In the genomic region with DNA sequence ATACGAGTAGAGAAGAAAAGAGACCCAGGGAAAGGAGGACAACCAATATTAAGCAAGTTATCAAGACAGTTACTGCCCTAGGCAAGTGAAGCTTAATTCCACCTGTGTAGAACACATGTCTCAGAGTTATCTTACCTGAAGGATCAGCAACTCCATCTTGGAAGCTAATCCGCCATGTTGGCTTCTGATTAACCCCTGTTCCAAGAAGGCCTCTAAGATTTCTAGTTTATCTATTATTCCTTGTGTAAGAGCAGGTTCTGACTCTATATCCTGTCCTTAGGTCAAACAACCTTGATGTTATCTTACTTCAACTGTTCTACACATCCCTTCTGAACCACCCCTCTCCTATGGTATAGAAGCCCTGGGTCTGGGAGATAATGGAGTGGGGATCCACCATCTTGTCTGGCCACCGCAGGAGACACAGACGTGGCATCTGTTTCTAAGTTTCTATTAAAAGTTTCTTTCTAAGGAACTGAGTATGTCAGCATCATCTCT, we compare ENCODE assay signal across 1 cellular context.
A peak's percentile ranks its signal among the peaks of the same experiment; 100 is the strongest.
TF ChIP-seq lines count a peak whose summit lies in the region.

No MANE protein-coding gene starts in this region.

TF ChIP-seq in K562, 482 proteins besides CTCF, POLR2A, EP300 and RAD21 (continued from another document and continues in another):
- peak; percentile 22; the same call in 1 of the 2 replicates for TF ChIP-seq ZFX (CRISPR knock-in tag; IDR thresholded peaks at IDR 0.05)
- no peak for TF ChIP-seq TARDBP (IDR thresholded peaks at IDR 0.05)
- TF ChIP-seq ZNF311 (CRISPR knock-in tag; IDR thresholded peaks at IDR 0.05): peak; percentile 88
- peak; percentile 80 for TF ChIP-seq HDAC3 (IDR thresholded peaks at IDR 0.05; ENCODE audit: borderline replicate concordance, partially characterized antibody)
- peak; percentile 75 for TF ChIP-seq EP400 (IDR thresholded peaks at IDR 0.05)
- no peak for TF ChIP-seq RAD51 (IDR thresholded peaks at IDR 0.05; ENCODE audit: borderline replicate concordance, low read depth)
- TF ChIP-seq LCOR (CRISPR knock-in tag; IDR thresholded peaks at IDR 0.05): no peak
- no peak for TF ChIP-seq HCFC1 (IDR thresholded peaks at IDR 0.05; ENCODE audit: low read depth, low read length)
- TF ChIP-seq VEZF1 (CRISPR knock-in tag; IDR thresholded peaks at IDR 0.05): peak; percentile 61
- TF ChIP-seq U2AF1 (optimal IDR thresholded peaks at IDR 0.05; ENCODE audit: low read depth, low read length): no peak
- TF ChIP-seq NCOR1 (IDR thresholded peaks at IDR 0.05): peak; percentile 92
- 0 out of 2 replicates have a peak, but pooled peaks have one; percentile 29 for TF ChIP-seq GTF2A2 (tag; IDR thresholded peaks at IDR 0.05)
- no peak for TF ChIP-seq ZKSCAN1 (IDR thresholded peaks at IDR 0.05; ENCODE audit: low read depth, low read length)
- no peak for TF ChIP-seq NFXL1 (CRISPR knock-in tag; IDR thresholded peaks at IDR 0.05)
- TF ChIP-seq, protein P1, sequence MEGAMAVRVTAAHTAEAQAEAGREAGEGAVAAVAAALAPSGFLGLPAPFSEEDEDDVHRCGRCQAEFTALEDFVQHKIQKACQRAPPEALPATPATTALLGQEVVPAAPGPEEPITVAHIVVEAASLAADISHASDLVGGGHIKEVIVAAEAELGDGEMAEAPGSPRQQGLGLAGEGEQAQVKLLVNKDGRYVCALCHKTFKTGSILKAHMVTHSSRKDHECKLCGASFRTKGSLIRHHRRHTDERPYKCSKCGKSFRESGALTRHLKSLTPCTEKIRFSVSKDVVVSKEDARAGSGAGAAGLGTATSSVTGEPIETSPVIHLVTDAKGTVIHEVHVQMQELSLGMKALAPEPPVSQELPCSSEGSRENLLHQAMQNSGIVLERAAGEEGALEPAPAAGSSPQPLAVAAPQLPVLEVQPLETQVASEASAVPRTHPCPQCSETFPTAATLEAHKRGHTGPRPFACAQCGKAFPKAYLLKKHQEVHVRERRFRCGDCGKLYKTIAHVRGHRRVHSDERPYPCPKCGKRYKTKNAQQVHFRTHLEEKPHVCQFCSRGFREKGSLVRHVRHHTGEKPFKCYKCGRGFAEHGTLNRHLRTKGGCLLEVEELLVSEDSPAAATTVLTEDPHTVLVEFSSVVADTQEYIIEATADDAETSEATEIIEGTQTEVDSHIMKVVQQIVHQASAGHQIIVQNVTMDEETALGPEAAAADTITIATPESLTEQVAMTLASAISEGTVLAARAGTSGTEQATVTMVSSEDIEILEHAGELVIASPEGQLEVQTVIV (CRISPR knock-in tag; IDR thresholded peaks at IDR 0.05; ENCODE audit: borderline replicate concordance): no peak
- no peak for TF ChIP-seq ZBTB5 (IDR thresholded peaks at IDR 0.05)
- TF ChIP-seq SOX6 (IDR thresholded peaks at IDR 0.05): peak; percentile 85
- no peak for TF ChIP-seq ZNF224 (CRISPR knock-in tag; IDR thresholded peaks at IDR 0.05)
- no peak for TF ChIP-seq SLC30A9 (CRISPR knock-in tag; IDR thresholded peaks at IDR 0.05)
- no peak for TF ChIP-seq GMEB1 (CRISPR knock-in tag; IDR thresholded peaks at IDR 0.05)
- no peak for TF ChIP-seq HMG20A (CRISPR knock-in tag; conservative IDR thresholded peaks at IDR 0.05)
- TF ChIP-seq ZSCAN29 (IDR thresholded peaks at IDR 0.05): no peak
- peak; percentile 68 for TF ChIP-seq KAT8 (IDR thresholded peaks at IDR 0.05; ENCODE audit: low read depth)
- TF ChIP-seq ZEB2 (IDR thresholded peaks at IDR 0.05): peak; percentile 66; the same call in 1 of the 2 replicates
- TF ChIP-seq PTTG1 (tag; IDR thresholded peaks at IDR 0.05; ENCODE audit: low read depth): peak; percentile 84
- TF ChIP-seq BCL6 (CRISPR knock-in tag; IDR thresholded peaks at IDR 0.05): no peak
- no peak for TF ChIP-seq ZFP36 (IDR thresholded peaks at IDR 0.05; ENCODE audit: low read depth, low read length, partially characterized antibody)
- no peak for TF ChIP-seq DACH1 (IDR thresholded peaks at IDR 0.05; ENCODE audit: partially characterized antibody)
- peak; percentile 39; the same call in 1 of the 2 replicates for TF ChIP-seq MEF2D (tag; conservative IDR thresholded peaks at IDR 0.05; ENCODE audit: low read depth)
- TF ChIP-seq ADNP (tag; IDR thresholded peaks at IDR 0.05): 0 out of 2 replicates have a peak, but pooled peaks have one; percentile 44
- TF ChIP-seq, protein P2, sequence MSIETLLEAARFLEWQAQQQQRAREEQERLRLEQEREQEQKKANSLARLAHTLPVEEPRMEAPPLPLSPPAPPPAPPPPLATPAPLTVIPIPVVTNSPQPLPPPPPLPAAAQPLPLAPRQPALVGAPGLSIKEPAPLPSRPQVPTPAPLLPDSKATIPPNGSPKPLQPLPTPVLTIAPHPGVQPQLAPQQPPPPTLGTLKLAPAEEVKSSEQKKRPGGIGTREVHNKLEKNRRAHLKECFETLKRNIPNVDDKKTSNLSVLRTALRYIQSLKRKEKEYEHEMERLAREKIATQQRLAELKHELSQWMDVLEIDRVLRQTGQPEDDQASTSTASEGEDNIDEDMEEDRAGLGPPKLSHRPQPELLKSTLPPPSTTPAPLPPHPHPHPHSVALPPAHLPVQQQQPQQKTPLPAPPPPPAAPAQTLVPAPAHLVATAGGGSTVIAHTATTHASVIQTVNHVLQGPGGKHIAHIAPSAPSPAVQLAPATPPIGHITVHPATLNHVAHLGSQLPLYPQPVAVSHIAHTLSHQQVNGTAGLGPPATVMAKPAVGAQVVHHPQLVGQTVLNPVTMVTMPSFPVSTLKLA (conservative IDR thresholded peaks at IDR 0.05): peak in 1 of 2 experiments; percentile 49; a peak in 1 of 4 replicates
- peak; percentile 52 for TF ChIP-seq PRDM10 (IDR thresholded peaks at IDR 0.05; ENCODE audit: partially characterized antibody)
- no peak for TF ChIP-seq HNRNPK (IDR thresholded peaks at IDR 0.05; ENCODE audit: low read depth, low read length, poor library complexity, severe bottlenecking)
- peak; percentile 50; the same call in 1 of the 2 replicates for TF ChIP-seq HDAC2 (IDR thresholded peaks at IDR 0.05)
- no peak for TF ChIP-seq POLR2G (IDR thresholded peaks at IDR 0.05; ENCODE audit: low read depth, low read length)
- TF ChIP-seq POLR2B (IDR thresholded peaks at IDR 0.05; ENCODE audit: low read depth, partially characterized antibody): no peak
- no peak for TF ChIP-seq FOXK1 (CRISPR knock-in tag; IDR thresholded peaks at IDR 0.05; ENCODE audit: borderline replicate concordance)
- TF ChIP-seq USF1 (CRISPR knock-in tag; IDR thresholded peaks at IDR 0.05): no peak
- no peak for TF ChIP-seq NR1H2 (CRISPR knock-in tag; IDR thresholded peaks at IDR 0.05)
- TF ChIP-seq CLOCK (CRISPR knock-in tag; IDR thresholded peaks at IDR 0.05; ENCODE audit: borderline replicate concordance): no peak
- no peak for TF ChIP-seq WHSC1 (IDR thresholded peaks at IDR 0.05; ENCODE audit: low read length)
- TF ChIP-seq ETV6 (IDR thresholded peaks at IDR 0.05; ENCODE audit: borderline replicate concordance in 1 of 2, low read depth in 2 of 2, low read length in 1 of 2): 0 out of 4 replicates have a peak, but pooled peaks of 1 of the 2 experiments have one; percentile 51
- TF ChIP-seq ETV6 (CRISPR knock-in tag; IDR thresholded peaks at IDR 0.05; ENCODE audit: borderline replicate concordance): no peak
- TF ChIP-seq NCOA1 (IDR thresholded peaks at IDR 0.05; ENCODE audit: low read depth): peak; percentile 74; the same call in 1 of the 2 replicates
- no peak for TF ChIP-seq SIRT6 (IDR thresholded peaks at IDR 0.05; ENCODE audit: low read depth, low read length)
- TF ChIP-seq NFYB (IDR thresholded peaks at IDR 0.05; ENCODE audit: extremely low read depth, insufficient read length): no peak
- TF ChIP-seq ZNF408 (CRISPR knock-in tag; IDR thresholded peaks at IDR 0.05; ENCODE audit: low read depth): no peak
- TF ChIP-seq L3MBTL2 (IDR thresholded peaks at IDR 0.05): 0 out of 2 replicates have a peak, but pooled peaks have one; percentile 31
- no peak for TF ChIP-seq ZNF699 (CRISPR knock-in tag; IDR thresholded peaks at IDR 0.05; ENCODE audit: insufficient replicate concordance)
- TF ChIP-seq STAT5A (IDR thresholded peaks at IDR 0.05; ENCODE audit: borderline replicate concordance, low read length): peak; percentile 94
- no peak for TF ChIP-seq FIP1L1 (IDR thresholded peaks at IDR 0.05; ENCODE audit: low read depth, low read length, poor library complexity, severe bottlenecking)
- no peak for TF ChIP-seq ZNF79 (CRISPR knock-in tag; IDR thresholded peaks at IDR 0.05; ENCODE audit: low read depth)
- TF ChIP-seq MAZ (CRISPR knock-in tag; conservative IDR thresholded peaks at IDR 0.05 in 1 of 2, IDR thresholded peaks at IDR 0.05 in 1 of 2): peak; percentile 28 to 35; a peak in 2 of 4 replicates
